In genomic region chr1:167820684-167821355, GRCh38 we compare ENCODE assay signal across 11 cellular contexts.
DNase-seq lines count a peak whose midpoint lies in the region; ATAC-seq and TF ChIP-seq lines count a peak whose summit lies in the region.
"Had no signal": no experiment of that assay in that cellular context is flagged by ENCODE, and none has a peak within 500 bp of the region (broad histone marks: within the 10 kb centered on the region; RNA-seq: fewer than 3 reads in every experiment).

No MANE protein-coding gene starts in this region.

- intact Hi-C loops in OCI-LY7 (cut with micrococcal nuclease; ENCODE audit: unreplicated experiment) = no loop called here

- H3K9me3 ChIP-seq in GM23248 (ENCODE audit: low read depth) (no peaks in the 10 kb centered on the region), fibroblast of lung (ENCODE audit: control insufficient read depth, insufficient read depth, low read depth, low read length) (no peaks in the 10 kb centered on the region), skeletal muscle satellite cell (replicated peaks; ENCODE audit: low read length) (no peaks in the 10 kb centered on the region), OCI-LY7 (ENCODE audit: low read length) (no peaks in the 10 kb centered on the region)
- H3K9me3 ChIP-seq: body of pancreas had no signal

- BruUV-seq in OCI-LY7 (replicated peaks; lab: Mats Ljungman, UMichigan) = no TSS peak

- in situ Hi-C loops in GM23248 (cut with MboI) = no loop called here

- CTCF ChIA-PET in OCI-LY7 (lab: Charles Lee; ENCODE audit: unreplicated experiment) = no interaction called here

- ATAC-seq in HG02763 (IDR thresholded peaks at IDR 0.05; ENCODE audit: unreplicated experiment) = no peak

- DNase-seq in GM23248 (no peak), fibroblast of lung (ENCODE audit: low read depth in 2 of 2) (peak in 1 of 2 donors; percentile 26), superior temporal gyrus (ENCODE audit: extremely low spot score) (no peak), OCI-LY7 (ENCODE audit: low spot score) (no peak), NCI-H510A (lab: John Stamatoyannopoulos, UW) (no peak)
- DNase-seq: SHP77 had no signal

- peaks cover 31% of the 10 kb centered on the region for H3K4me1 ChIP-seq in GM23248 (ENCODE audit: insufficient read depth)
- H3K4me1 ChIP-seq in fibroblast of lung (ENCODE audit: control insufficient read depth, extremely low read depth, insufficient read depth, low read length) = no peaks in the 10 kb centered on the region
- H3K4me1 ChIP-seq in skeletal muscle satellite cell (ENCODE audit: control insufficient read depth, insufficient read depth, low read length) = peaks cover 31% of the 10 kb centered on the region
- H3K4me1 ChIP-seq in OCI-LY7 (ENCODE audit: insufficient read depth, low read length, poor library complexity, severe bottlenecking) = no peaks in the 10 kb centered on the region
- H3K4me1 ChIP-seq: BLaER1 treated with 17β-estradiol and CSF1 and Interleukin-3, amounts not matched to agents 10 nM and 100 nM had no signal

- H4K20me1 ChIP-seq in GM23248 (ENCODE audit: insufficient read depth) (no peaks in the 10 kb centered on the region), fibroblast of lung (ENCODE audit: control insufficient read depth, extremely low read depth, insufficient read depth, low read length) (no peaks in the 10 kb centered on the region), OCI-LY7 (ENCODE audit: insufficient read depth, low read length) (no peaks in the 10 kb centered on the region)
- H4K20me1 ChIP-seq: BLaER1 treated with 17β-estradiol and CSF1 and Interleukin-3, amounts not matched to agents 10 nM and 100 nM had no signal

- H3F3A ChIP-seq in GM23248 (ENCODE audit: insufficient read depth) = peaks cover 22% of the 10 kb centered on the region

- H3K27ac ChIP-seq in GM23248 = peak overlapping the region; percentile 95
- H3K27ac ChIP-seq in fibroblast of lung (ENCODE audit: insufficient read depth, low read length) = peak overlapping the region; percentile 83
- H3K27ac ChIP-seq in OCI-LY7 (ENCODE audit: low read depth, low read length, poor library complexity, severe bottlenecking) = no peak overlapping the region
- H3K27ac ChIP-seq: BLaER1 treated with 17β-estradiol and CSF1 and Interleukin-3, amounts not matched to agents 10 nM and 100 nM had no signal

- POLR2A ChIA-PET in OCI-LY7 (lab: Charles Lee) = no interaction called here

- H3K9me2 ChIP-seq in GM23248 (ENCODE audit: insufficient read depth) (no peaks in the 10 kb centered on the region), OCI-LY7 (ENCODE audit: insufficient read depth, low read length) (no peaks in the 10 kb centered on the region)

- H3K4me3 ChIP-seq in GM23248 (peak overlapping the region; percentile 30), WI38 (ENCODE audit: low read depth, low read length) (peak overlapping the region; percentile 20), fibroblast of lung (replicated peaks in 1 of 4; ENCODE audit: control extremely low read depth in 1 of 4, insufficient read depth in 1 of 4, low read depth in 3 of 4, low read length in 4 of 4) (no peak overlapping the region), skeletal muscle satellite cell (ENCODE audit: low read length) (peak overlapping the region; percentile 48), OCI-LY7 (ENCODE audit: low read depth, low read length, poor library complexity, severe bottlenecking) (no peak overlapping the region)
- H3K4me3 ChIP-seq: BLaER1 treated with 17β-estradiol and CSF1 and Interleukin-3, amounts not matched to agents 10 nM and 100 nM; body of pancreas had no signal

- peak overlapping the region; percentile 23 for H3K4me2 ChIP-seq in GM23248 (ENCODE audit: unreplicated experiment)
- H3K4me2 ChIP-seq in fibroblast of lung (ENCODE audit: extremely low read depth, insufficient read depth, low read length) = peak overlapping the region; percentile 72
- H3K4me2 ChIP-seq in skeletal muscle satellite cell (ENCODE audit: low read length) = peak overlapping the region; percentile 67
- no peak overlapping the region for H3K4me2 ChIP-seq in OCI-LY7 (ENCODE audit: low read length)
- H3K4me2 ChIP-seq: BLaER1 treated with 17β-estradiol and CSF1 and Interleukin-3, amounts not matched to agents 10 nM and 100 nM had no signal

- H3K36me3 ChIP-seq in GM23248 (ENCODE audit: low read depth) = no peaks in the 10 kb centered on the region
- H3K36me3 ChIP-seq in fibroblast of lung (ENCODE audit: control insufficient read depth, insufficient read depth, low read length) = no peaks in the 10 kb centered on the region
- H3K36me3 ChIP-seq in skeletal muscle satellite cell (ENCODE audit: insufficient read depth, low read length) = no peaks in the 10 kb centered on the region
- H3K36me3 ChIP-seq in OCI-LY7 (ENCODE audit: insufficient read depth, low read length) = no peaks in the 10 kb centered on the region
- H3K36me3 ChIP-seq: BLaER1 treated with 17β-estradiol and CSF1 and Interleukin-3, amounts not matched to agents 10 nM and 100 nM had no signal

- peak overlapping the region; percentile 64 for H3K9ac ChIP-seq in GM23248
- H3K9ac ChIP-seq in fibroblast of lung (ENCODE audit: insufficient read depth, low read length) = peak overlapping the region; percentile 65
- peak overlapping the region; percentile 79 for H3K9ac ChIP-seq in skeletal muscle satellite cell (ENCODE audit: low read depth, low read length)
- H3K9ac ChIP-seq: BLaER1 treated with 17β-estradiol and CSF1 and Interleukin-3, amounts not matched to agents 10 nM and 100 nM had no signal

- WGBS in GM23248 (ENCODE audit: low coverage in 1 of 2, low lambda C conversion rate in 2 of 2, missing lambda C conversion rate in 2 of 2), 2 experiments = 90 to 93% methylated on average over 12 of the region's 12 CpGs

- H3K79me2 ChIP-seq in GM23248 (ENCODE audit: insufficient read depth) (no peaks in the 10 kb centered on the region), fibroblast of lung (ENCODE audit: control insufficient read depth, insufficient read depth, low read length) (no peaks in the 10 kb centered on the region), OCI-LY7 (ENCODE audit: insufficient read depth, low read depth, low read length) (no peaks in the 10 kb centered on the region)

- H2AFZ ChIP-seq in GM23248 (peak overlapping the region; percentile 30; the same call in 1 of the 2 replicates), fibroblast of lung (ENCODE audit: low read length) (no peak overlapping the region), OCI-LY7 (ENCODE audit: low read length) (no peak overlapping the region)

- H3K27me3 ChIP-seq in GM23248 (replicated peaks; ENCODE audit: insufficient read depth) (no peaks in the 10 kb centered on the region), fibroblast of lung (ENCODE audit: control insufficient read depth, insufficient read depth, low read length) (no peaks in the 10 kb centered on the region), skeletal muscle satellite cell (ENCODE audit: control insufficient read depth, insufficient read depth, low read length) (no peaks in the 10 kb centered on the region)
- H3K27me3 ChIP-seq: BLaER1 treated with 17β-estradiol and CSF1 and Interleukin-3, amounts not matched to agents 10 nM and 100 nM; body of pancreas had no signal

- TF ChIP-seq CTCF in WI38 (IDR thresholded peaks at IDR 0.05; ENCODE audit: low read depth, low read length) (no peak), fibroblast of lung (conservative IDR thresholded peaks at IDR 0.05 in 1 of 2, IDR thresholded peaks at IDR 0.05 in 1 of 2; ENCODE audit: low read depth in 1 of 2, low read length in 2 of 2) (no peak), OCI-LY7 (conservative IDR thresholded peaks at IDR 0.05; ENCODE audit: low read length) (no peak)

Comparison
In these comparisons a context has a peak if more than half of its experiments do, and no peak if none do; other contexts are left out.
1. H3K4me3 ChIP-seq: peak in GM23248 (single experiment), WI38 (single experiment) and skeletal muscle satellite cell (single experiment); none in fibroblast of lung (0 of 4) and OCI-LY7 (single experiment).
2. Peak in every context shown above with its lines, with median percentiles within 50 percentile points of each other: H3K9ac ChIP-seq.